Comparison of ENCODE assay signal across 39 cellular contexts in genomic region chr20:10837901-10838300, GRCh38.
"Had no signal": no experiment of that assay in that cellular context is flagged by ENCODE, and none has a peak within 500 bp of the region (broad histone marks: within the 10 kb centered on the region; RNA-seq: fewer than 3 reads in every experiment).

No MANE protein-coding gene starts in this region.

- H3K36me3 Mint-ChIP-seq: activated CD4-positive, alpha-beta memory T cell treated with anti-CD3 and anti-CD28 coated beads for 36 hours; activated naive CD4-positive, alpha-beta T cell treated with anti-CD3 and anti-CD28 coated beads, Interleukin-2, amount 10 ng/mL, durations not matched to agents 7 days and 5 days; activated naive CD4-positive, alpha-beta T cell treated with anti-CD3 and anti-CD28 coated beads, Interleukin-2, amount 50 U/mL, for 24 hours; activated naive CD8-positive, alpha-beta T cell; activated naive CD8-positive, alpha-beta T cell treated with anti-CD3 and anti-CD28 coated beads, Interleukin-2, amount 10 ng/mL, durations not matched to agents 7 days and 5 days; brain had no signal

- H3K27ac Mint-ChIP-seq: activated B cell treated with CpG ODN at 0.5 μM for 24 hours; activated CD4-positive, alpha-beta memory T cell treated with anti-CD3 and anti-CD28 coated beads for 36 hours; activated CD4-positive, alpha-beta T cell treated with anti-CD3 and anti-CD28 coated beads, Interleukin-2, amount 10 ng/mL, durations not matched to agents 24 days and 14 days; activated CD8-positive, alpha-beta T cell treated with anti-CD3 and anti-CD28 coated beads for 36 hours; activated naive CD4-positive, alpha-beta T cell treated with anti-CD3 and anti-CD28 coated beads, Interleukin-2, amount 10 ng/mL, durations not matched to agents 7 days and 5 days; activated naive CD4-positive, alpha-beta T cell treated with anti-CD3 and anti-CD28 coated beads, Interleukin-2, amount 50 U/mL, for 24 hours; activated naive CD8-positive, alpha-beta T cell; activated naive CD8-positive, alpha-beta T cell treated with anti-CD3 and anti-CD28 coated beads, Interleukin-2, amount 10 ng/mL, durations not matched to agents 7 days and 5 days; activated naive CD8-positive, alpha-beta T cell treated with anti-CD3 and anti-CD28 coated beads, Interleukin-2, amount 50 U/mL, for 24 hours; activated T-cell treated with anti-CD3 and anti-CD28 coated beads, Interleukin-2, amount 50 U/mL, for 72 hours; activated T-helper 1 cell treated with anti-CD3 and anti-CD28 coated beads, Interleukin-12 subunit alpha, Interleukin-12 subunit beta, Interleukin-2, Interleukin-4 antibody, amounts not matched to agents 30 ng/mL and 10 ng/mL and 1 ng/mL, durations not matched to agents 14 hours and 24 hours and 36 hours; activated T-helper 17 cell treated with anti-CD3 and anti-CD28 coated beads, Interleukin-2, amount 50 U/mL, for 72 hours; brain; T-helper 1 cell treated with Interleukin-12 subunit alpha and Interleukin-12 subunit beta and Interleukin-4 antibody, amounts not matched to agents 30 μg/mL and 1 μg/mL, for 36 hours; T-helper 2 cell treated with Interferon-gamma antibody and Interleukin-4, amounts not matched to agents 5 μg/mL and 100 μg/mL, for 36 hours had no signal

- DNase-seq: activated B cell treated with CpG ODN at 0.5 μM for 24 hours; activated CD4-positive, alpha-beta memory T cell treated with anti-CD3 and anti-CD28 coated beads for 36 hours; activated CD4-positive, alpha-beta T cell treated with anti-CD3 and anti-CD28 coated beads for 4 hours; activated CD4-positive, alpha-beta T cell treated with anti-CD3 and anti-CD28 coated beads, Interleukin-2, amount 10 ng/mL, durations not matched to agents 24 days and 14 days; activated CD4-positive, alpha-beta T cell treated with anti-CD3 and anti-CD28 coated beads, Interleukin-2, amount 50 U/mL, for 1 hour; activated CD4-positive, alpha-beta T cell treated with anti-CD3 and anti-CD28 coated beads, Interleukin-2, amount 50 U/mL, for 4 hours; activated CD4-positive, CD25-positive, alpha-beta regulatory T cell treated with anti-CD3 and anti-CD28 coated beads, Interleukin-2, amount 50 U/mL, for 72 hours; activated CD8-positive, alpha-beta memory T cell treated with anti-CD3 and anti-CD28 coated beads, Interleukin-2, amount 50 U/mL, for 4 hours; activated CD8-positive, alpha-beta T cell treated with anti-CD3 and anti-CD28 coated beads for 36 hours; activated effector memory CD4-positive, alpha-beta T cell treated with anti-CD3 and anti-CD28 coated beads, Interleukin-2, amount 50 U/mL, for 16 hours; activated gamma-delta T cell treated with Interleukin-2 at 50 U/mL for 16 hours; activated naive CD4-positive, alpha-beta T cell treated with anti-CD3 and anti-CD28 coated beads, Interleukin-2, amount 10 ng/mL, durations not matched to agents 7 days and 5 days; activated naive CD4-positive, alpha-beta T cell treated with Interleukin-2 at 50 U/mL for 16 hours; activated naive CD8-positive, alpha-beta T cell treated with anti-CD3 and anti-CD28 coated beads, Interleukin-2, amount 10 ng/mL, durations not matched to agents 7 days and 5 days; activated naive CD8-positive, alpha-beta T cell treated with anti-CD3 and anti-CD28 coated beads, Interleukin-2, amount 50 U/mL, for 24 hours; activated T-cell treated with anti-CD3 and anti-CD28 coated beads for 4 hours; activated T-cell treated with anti-CD3 and anti-CD28 coated beads, Interleukin-2, amount 50 U/mL, for 1 hour; activated T-cell treated with anti-CD3 and anti-CD28 coated beads, Interleukin-2, amount 50 U/mL, for 4 hours; activated T-cell treated with anti-CD3 and anti-CD28 coated beads, Interleukin-2, amount 50 U/mL, for 72 hours; amygdala; anterior cingulate cortex; caudate nucleus; SW 1271; T-helper 1 cell; T-helper 2 cell; T-helper 9 cell had no signal

- H3K4me3 Mint-ChIP-seq: activated B cell treated with CpG ODN at 0.5 μM for 24 hours; activated CD4-positive, alpha-beta memory T cell treated with anti-CD3 and anti-CD28 coated beads for 36 hours; activated CD4-positive, alpha-beta T cell treated with anti-CD3 and anti-CD28 coated beads, Interleukin-2, amount 10 ng/mL, durations not matched to agents 24 days and 14 days; activated CD8-positive, alpha-beta T cell treated with anti-CD3 and anti-CD28 coated beads for 36 hours; activated naive CD4-positive, alpha-beta T cell treated with anti-CD3 and anti-CD28 coated beads, Interleukin-2, amount 10 ng/mL, durations not matched to agents 7 days and 5 days; activated naive CD4-positive, alpha-beta T cell treated with anti-CD3 and anti-CD28 coated beads, Interleukin-2, amount 50 U/mL, for 24 hours; activated naive CD8-positive, alpha-beta T cell; activated naive CD8-positive, alpha-beta T cell treated with anti-CD3 and anti-CD28 coated beads, Interleukin-2, amount 10 ng/mL, durations not matched to agents 7 days and 5 days; activated naive CD8-positive, alpha-beta T cell treated with anti-CD3 and anti-CD28 coated beads, Interleukin-2, amount 50 U/mL, for 24 hours; activated T-cell treated with anti-CD3 and anti-CD28 coated beads, Interleukin-2, amount 50 U/mL, for 4 hours; activated T-cell treated with anti-CD3 and anti-CD28 coated beads, Interleukin-2, amount 50 U/mL, for 72 hours; activated T-helper 1 cell treated with anti-CD3 and anti-CD28 coated beads, Interleukin-12 subunit alpha, Interleukin-12 subunit beta, Interleukin-2, Interleukin-4 antibody, amounts not matched to agents 30 ng/mL and 10 ng/mL and 1 ng/mL, durations not matched to agents 14 hours and 24 hours and 36 hours; activated T-helper 17 cell treated with anti-CD3 and anti-CD28 coated beads, Interleukin-2, amount 50 U/mL, for 72 hours; brain; central memory CD8-positive, alpha-beta T cell; T-helper 1 cell treated with Interleukin-12 subunit alpha and Interleukin-12 subunit beta and Interleukin-4 antibody, amounts not matched to agents 30 μg/mL and 1 μg/mL, for 36 hours; T-helper 2 cell treated with Interferon-gamma antibody and Interleukin-4, amounts not matched to agents 5 μg/mL and 100 μg/mL, for 36 hours had no signal

- H3K27me3 Mint-ChIP-seq: activated B cell treated with CpG ODN at 0.5 μM for 24 hours; activated CD4-positive, alpha-beta T cell treated with anti-CD3 and anti-CD28 coated beads, Interleukin-2, amount 10 ng/mL, durations not matched to agents 24 days and 14 days; activated CD8-positive, alpha-beta T cell treated with anti-CD3 and anti-CD28 coated beads for 36 hours; activated naive CD4-positive, alpha-beta T cell treated with anti-CD3 and anti-CD28 coated beads, Interleukin-2, amount 10 ng/mL, durations not matched to agents 7 days and 5 days had no signal

- H3K9me3 ChIP-seq: ascending aorta had no signal

- H3K4me3 ChIP-seq: ascending aorta, cardiac muscle cell had no signal

- H3K4me1 ChIP-seq: ascending aorta had no signal

- H3K27me3 ChIP-seq: ascending aorta, cardiac muscle cell had no signal

- H3K4me1 Mint-ChIP-seq: activated B cell treated with CpG ODN at 0.5 μM for 24 hours; activated CD4-positive, alpha-beta T cell treated with anti-CD3 and anti-CD28 coated beads, Interleukin-2, amount 10 ng/mL, durations not matched to agents 24 days and 14 days; activated naive CD4-positive, alpha-beta T cell treated with anti-CD3 and anti-CD28 coated beads, Interleukin-2, amount 10 ng/mL, durations not matched to agents 7 days and 5 days; activated naive CD4-positive, alpha-beta T cell treated with anti-CD3 and anti-CD28 coated beads, Interleukin-2, amount 50 U/mL, for 24 hours; activated naive CD8-positive, alpha-beta T cell treated with anti-CD3 and anti-CD28 coated beads, Interleukin-2, amount 10 ng/mL, durations not matched to agents 7 days and 5 days; activated naive CD8-positive, alpha-beta T cell treated with anti-CD3 and anti-CD28 coated beads, Interleukin-2, amount 50 U/mL, for 24 hours; activated T-helper 17 cell treated with anti-CD3 and anti-CD28 coated beads, Interleukin-2, amount 50 U/mL, for 72 hours; brain; central memory CD8-positive, alpha-beta T cell had no signal

- FAIRE-seq: bronchial epithelial cell, TTC549 had no signal

- H3K27ac ChIP-seq: ascending aorta, cardiac muscle cell, VCaP had no signal

- H3K36me3 ChIP-seq: ascending aorta, cardiac muscle cell had no signal

- H3K9me3 Mint-ChIP-seq: activated T-helper 1 cell treated with anti-CD3 and anti-CD28 coated beads, Interleukin-12 subunit alpha, Interleukin-12 subunit beta, Interleukin-2, Interleukin-4 antibody, amounts not matched to agents 30 ng/mL and 10 ng/mL and 1 ng/mL, durations not matched to agents 14 hours and 24 hours and 36 hours had no signal
